In the genomic region with DNA sequence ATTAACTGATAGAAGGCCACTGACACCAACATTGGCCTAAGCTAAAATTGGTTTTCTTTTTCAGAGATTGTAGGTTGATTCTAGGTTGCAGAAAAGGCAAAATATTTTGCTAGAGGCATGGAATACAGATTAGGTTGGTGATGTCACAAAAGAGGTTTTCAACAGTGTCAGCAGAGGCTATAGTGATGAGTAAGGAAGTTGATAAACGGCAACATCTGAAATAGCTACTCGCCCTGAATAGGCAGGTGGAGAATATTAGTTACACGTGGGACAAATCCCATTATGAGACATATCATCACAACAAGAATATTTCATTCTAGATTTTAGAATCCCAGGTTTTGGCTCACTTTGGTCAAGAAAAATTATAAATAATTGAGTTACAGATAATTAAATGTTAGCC, we compare ENCODE assay signal across 2 cellular contexts.
TF ChIP-seq lines count a peak whose summit lies in the region.

No MANE protein-coding gene starts in this region.

TF ChIP-seq in SK-N-SH, 30 proteins besides CTCF, POLR2A, EP300 and RAD21 (continued from another document):
- TF ChIP-seq, protein P1, sequence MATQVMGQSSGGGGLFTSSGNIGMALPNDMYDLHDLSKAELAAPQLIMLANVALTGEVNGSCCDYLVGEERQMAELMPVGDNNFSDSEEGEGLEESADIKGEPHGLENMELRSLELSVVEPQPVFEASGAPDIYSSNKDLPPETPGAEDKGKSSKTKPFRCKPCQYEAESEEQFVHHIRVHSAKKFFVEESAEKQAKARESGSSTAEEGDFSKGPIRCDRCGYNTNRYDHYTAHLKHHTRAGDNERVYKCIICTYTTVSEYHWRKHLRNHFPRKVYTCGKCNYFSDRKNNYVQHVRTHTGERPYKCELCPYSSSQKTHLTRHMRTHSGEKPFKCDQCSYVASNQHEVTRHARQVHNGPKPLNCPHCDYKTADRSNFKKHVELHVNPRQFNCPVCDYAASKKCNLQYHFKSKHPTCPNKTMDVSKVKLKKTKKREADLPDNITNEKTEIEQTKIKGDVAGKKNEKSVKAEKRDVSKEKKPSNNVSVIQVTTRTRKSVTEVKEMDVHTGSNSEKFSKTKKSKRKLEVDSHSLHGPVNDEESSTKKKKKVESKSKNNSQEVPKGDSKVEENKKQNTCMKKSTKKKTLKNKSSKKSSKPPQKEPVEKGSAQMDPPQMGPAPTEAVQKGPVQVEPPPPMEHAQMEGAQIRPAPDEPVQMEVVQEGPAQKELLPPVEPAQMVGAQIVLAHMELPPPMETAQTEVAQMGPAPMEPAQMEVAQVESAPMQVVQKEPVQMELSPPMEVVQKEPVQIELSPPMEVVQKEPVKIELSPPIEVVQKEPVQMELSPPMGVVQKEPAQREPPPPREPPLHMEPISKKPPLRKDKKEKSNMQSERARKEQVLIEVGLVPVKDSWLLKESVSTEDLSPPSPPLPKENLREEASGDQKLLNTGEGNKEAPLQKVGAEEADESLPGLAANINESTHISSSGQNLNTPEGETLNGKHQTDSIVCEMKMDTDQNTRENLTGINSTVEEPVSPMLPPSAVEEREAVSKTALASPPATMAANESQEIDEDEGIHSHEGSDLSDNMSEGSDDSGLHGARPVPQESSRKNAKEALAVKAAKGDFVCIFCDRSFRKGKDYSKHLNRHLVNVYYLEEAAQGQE (IDR thresholded peaks at IDR 0.05; ENCODE audit: low read depth, low read length), result no peak
- TF ChIP-seq SIN3A (IDR thresholded peaks at IDR 0.05; ENCODE audit: borderline replicate concordance, low read depth, low read length) (no peak), TAF1 (IDR thresholded peaks at IDR 0.05; ENCODE audit: borderline replicate concordance, low read depth, low read length) (no peak), POLR2AphosphoS5 (IDR thresholded peaks at IDR 0.05; ENCODE audit: low read depth, low read length) (no peak), RCOR1 (IDR thresholded peaks at IDR 0.05; ENCODE audit: low read length) (no peak), YY1 (IDR thresholded peaks at IDR 0.05; ENCODE audit: low read depth) (no peak), RFX5 (IDR thresholded peaks at IDR 0.05; ENCODE audit: low read length) (no peak), NFIC (IDR thresholded peaks at IDR 0.05; ENCODE audit: borderline replicate concordance) (no peak), FOXM1 (IDR thresholded peaks at IDR 0.05; ENCODE audit: low read depth) (no peak), FOSL2 (IDR thresholded peaks at IDR 0.05; ENCODE audit: borderline replicate concordance, low read depth) (no peak)
- TF ChIP-seq, protein P2, sequence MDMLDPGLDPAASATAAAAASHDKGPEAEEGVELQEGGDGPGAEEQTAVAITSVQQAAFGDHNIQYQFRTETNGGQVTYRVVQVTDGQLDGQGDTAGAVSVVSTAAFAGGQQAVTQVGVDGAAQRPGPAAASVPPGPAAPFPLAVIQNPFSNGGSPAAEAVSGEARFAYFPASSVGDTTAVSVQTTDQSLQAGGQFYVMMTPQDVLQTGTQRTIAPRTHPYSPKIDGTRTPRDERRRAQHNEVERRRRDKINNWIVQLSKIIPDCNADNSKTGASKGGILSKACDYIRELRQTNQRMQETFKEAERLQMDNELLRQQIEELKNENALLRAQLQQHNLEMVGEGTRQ (IDR thresholded peaks at IDR 0.05; ENCODE audit: borderline replicate concordance, low read depth, low read length), result no peak

TF ChIP-seq in WTC11, 78 proteins besides CTCF, POLR2A, EP300 and RAD21 (continued from another document):
- TF ChIP-seq, protein P3, sequence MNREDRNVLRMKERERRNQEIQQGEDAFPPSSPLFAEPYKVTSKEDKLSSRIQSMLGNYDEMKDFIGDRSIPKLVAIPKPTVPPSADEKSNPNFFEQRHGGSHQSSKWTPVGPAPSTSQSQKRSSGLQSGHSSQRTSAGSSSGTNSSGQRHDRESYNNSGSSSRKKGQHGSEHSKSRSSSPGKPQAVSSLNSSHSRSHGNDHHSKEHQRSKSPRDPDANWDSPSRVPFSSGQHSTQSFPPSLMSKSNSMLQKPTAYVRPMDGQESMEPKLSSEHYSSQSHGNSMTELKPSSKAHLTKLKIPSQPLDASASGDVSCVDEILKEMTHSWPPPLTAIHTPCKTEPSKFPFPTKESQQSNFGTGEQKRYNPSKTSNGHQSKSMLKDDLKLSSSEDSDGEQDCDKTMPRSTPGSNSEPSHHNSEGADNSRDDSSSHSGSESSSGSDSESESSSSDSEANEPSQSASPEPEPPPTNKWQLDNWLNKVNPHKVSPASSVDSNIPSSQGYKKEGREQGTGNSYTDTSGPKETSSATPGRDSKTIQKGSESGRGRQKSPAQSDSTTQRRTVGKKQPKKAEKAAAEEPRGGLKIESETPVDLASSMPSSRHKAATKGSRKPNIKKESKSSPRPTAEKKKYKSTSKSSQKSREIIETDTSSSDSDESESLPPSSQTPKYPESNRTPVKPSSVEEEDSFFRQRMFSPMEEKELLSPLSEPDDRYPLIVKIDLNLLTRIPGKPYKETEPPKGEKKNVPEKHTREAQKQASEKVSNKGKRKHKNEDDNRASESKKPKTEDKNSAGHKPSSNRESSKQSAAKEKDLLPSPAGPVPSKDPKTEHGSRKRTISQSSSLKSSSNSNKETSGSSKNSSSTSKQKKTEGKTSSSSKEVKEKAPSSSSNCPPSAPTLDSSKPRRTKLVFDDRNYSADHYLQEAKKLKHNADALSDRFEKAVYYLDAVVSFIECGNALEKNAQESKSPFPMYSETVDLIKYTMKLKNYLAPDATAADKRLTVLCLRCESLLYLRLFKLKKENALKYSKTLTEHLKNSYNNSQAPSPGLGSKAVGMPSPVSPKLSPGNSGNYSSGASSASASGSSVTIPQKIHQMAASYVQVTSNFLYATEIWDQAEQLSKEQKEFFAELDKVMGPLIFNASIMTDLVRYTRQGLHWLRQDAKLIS (CRISPR knock-in tag; IDR thresholded peaks at IDR 0.05; ENCODE audit: borderline replicate concordance), result no peak
